In genomic region chr5:94746731-94747124, GRCh38 we compare ENCODE assay signal across 1 cellular context.
TF ChIP-seq lines count a peak whose summit lies in the region.

No MANE protein-coding gene starts in this region.

TF ChIP-seq in K562, 482 proteins besides CTCF, POLR2A, EP300 and RAD21 (continued from another document):
- TF ChIP-seq NR2C2 (CRISPR knock-in tag; IDR thresholded peaks at IDR 0.05) (no peak), NR2C2 (tag; IDR thresholded peaks at IDR 0.05) (peak; percentile 45; the same call in 1 of the 2 replicates), SNRNP70 (optimal IDR thresholded peaks at IDR 0.05; ENCODE audit: low read depth, low read length) (no peak), DIDO1 (tag; IDR thresholded peaks at IDR 0.05; ENCODE audit: low read depth) (no peak), SETDB1 (IDR thresholded peaks at IDR 0.05; ENCODE audit: low read length) (no peak), ZNF316 (IDR thresholded peaks at IDR 0.05) (no peak), FOXP4 (CRISPR knock-in tag; IDR thresholded peaks at IDR 0.05; ENCODE audit: borderline replicate concordance) (no peak), PRMT5 (CRISPR knock-in tag; IDR thresholded peaks at IDR 0.05) (no peak), ZMIZ1 (IDR thresholded peaks at IDR 0.05; ENCODE audit: low read depth in 2 of 2, low read length in 2 of 2) (no peak), ZNF134 (CRISPR knock-in tag; conservative IDR thresholded peaks at IDR 0.05) (no peak), HMG20A (CRISPR knock-in tag; conservative IDR thresholded peaks at IDR 0.05) (no peak), ETV1 (tag; conservative IDR thresholded peaks at IDR 0.05; ENCODE audit: low read depth) (no peak), COPS2 (conservative IDR thresholded peaks at IDR 0.05) (no peak), ILF3 (IDR thresholded peaks at IDR 0.05; ENCODE audit: borderline replicate concordance) (no peak), GABPA (tag; conservative IDR thresholded peaks at IDR 0.05; ENCODE audit: low read depth) (peak; percentile 34; the same call in 1 of the 2 replicates), CEBPB (tag; IDR thresholded peaks at IDR 0.05) (peak; percentile 66), PKNOX1 (IDR thresholded peaks at IDR 0.05) (peak; percentile 96), HSF4 (CRISPR knock-in tag; IDR thresholded peaks at IDR 0.05; ENCODE audit: borderline replicate concordance) (no peak), ZBED1 (IDR thresholded peaks at IDR 0.05) (no peak), JUND (IDR thresholded peaks at IDR 0.05; ENCODE audit: borderline replicate concordance, low read depth, low read length) (0 out of 2 replicates have a peak, but pooled peaks have one; percentile 32), JUND (tag; IDR thresholded peaks at IDR 0.05; ENCODE audit: borderline replicate concordance, low read depth, low read length) (no peak), HNRNPK (IDR thresholded peaks at IDR 0.05; ENCODE audit: low read depth, low read length, poor library complexity, severe bottlenecking) (no peak), BACH1 (tag; IDR thresholded peaks at IDR 0.05) (no peak), ZNF133 (CRISPR knock-in tag; IDR thresholded peaks at IDR 0.05) (no peak), ZFP36 (IDR thresholded peaks at IDR 0.05; ENCODE audit: low read depth, low read length, partially characterized antibody) (no peak), KLF10 (CRISPR knock-in tag; IDR thresholded peaks at IDR 0.05) (no peak), GABPB1 (CRISPR knock-in tag; IDR thresholded peaks at IDR 0.05) (no peak), ZNF655 (CRISPR knock-in tag; IDR thresholded peaks at IDR 0.05) (no peak), ZNF644 (tag; IDR thresholded peaks at IDR 0.05; ENCODE audit: low read depth) (0 out of 2 replicates have a peak, but pooled peaks have one; percentile 26)
